In genomic region chr10:124530215-124530665, GRCh38 we compare ENCODE assay signal across 8 cellular contexts.
DNase-seq lines count a peak whose midpoint lies in the region; ATAC-seq lines count a peak whose summit lies in the region.

No MANE protein-coding gene starts in this region.

- no peaks in the 10 kb centered on the region for H3K36me3 Mint-ChIP-seq in activated CD4-positive, alpha-beta memory T cell treated with anti-CD3 and anti-CD28 coated beads for 36 hours
- no peaks in the 10 kb centered on the region for H3K36me3 Mint-ChIP-seq in memory B cell

- no peaks in the 10 kb centered on the region for H4K20me1 ChIP-seq in BLaER1

- no peaks in the 10 kb centered on the region for H3K27me3 ChIP-seq in BLaER1

- no peaks in the 10 kb centered on the region for H3K27me3 Mint-ChIP-seq in activated CD4-positive, alpha-beta memory T cell treated with anti-CD3 and anti-CD28 coated beads for 36 hours
- H3K27me3 Mint-ChIP-seq in memory B cell: no peaks in the 10 kb centered on the region

- peaks cover 65% of the 10 kb centered on the region for H3K4me1 ChIP-seq in BLaER1

- H3K9ac ChIP-seq in BLaER1: peak overlapping the region; percentile 6; the same call in 1 of the 2 replicates

- H3K36me3 ChIP-seq in BLaER1: no peaks in the 10 kb centered on the region

- peak overlapping the region; percentile 50 for H3K4me2 ChIP-seq in BLaER1

- DNase-seq in NCI-H526 treated with DMSO at 0.1 percent for 48 hours (lab: John Stamatoyannopoulos, UW) (peak; percentile 35), dermis microvascular lymphatic vessel endothelial cell (ENCODE audit: low read depth in 2 of 2) (peak; percentile 38 to 74), memory B cell (ENCODE audit: low spot score in 2 of 2) (peak; percentile 93 to 94)
- peak; percentile 91 for DNase-seq in activated CD4-positive, alpha-beta memory T cell treated with anti-CD3 and anti-CD28 coated beads for 36 hours
- DNase-seq in stimulated activated CD8-positive, alpha-beta memory T cell treated with anti-CD3 and anti-CD28 coated beads, Interleukin-15, amount 100 ng/mL, for 1 hour (ENCODE audit: low read depth): peak; percentile 72

- H3K4me1 Mint-ChIP-seq in activated CD4-positive, alpha-beta memory T cell treated with anti-CD3 and anti-CD28 coated beads for 36 hours (ENCODE audit: low read depth): peaks cover 6% of the 10 kb centered on the region
- peaks cover 28% of the 10 kb centered on the region for H3K4me1 Mint-ChIP-seq in memory B cell

- H3K4me3 Mint-ChIP-seq in activated CD4-positive, alpha-beta memory T cell treated with anti-CD3 and anti-CD28 coated beads for 36 hours: no peak overlapping the region
- H3K4me3 Mint-ChIP-seq in memory B cell: no peak overlapping the region

- H3K27ac Mint-ChIP-seq in activated CD4-positive, alpha-beta memory T cell treated with anti-CD3 and anti-CD28 coated beads for 36 hours: no peak overlapping the region
- H3K27ac Mint-ChIP-seq in memory B cell: no peak overlapping the region

- CTCF ChIA-PET in activated CD4-positive, alpha-beta memory T cell treated with anti-CD3 and anti-CD28 coated beads for 36 hours (lab: Charles Lee): interaction anchor here (0.6 to 3.6 kb wide), 25 partner anchors 9 to 386 kb away, joined by 3 to 49 read pairs (median 4); partner anchors contain the start of genes ABRAXAS2 and FAM53B

- POLR2A ChIA-PET in activated CD4-positive, alpha-beta memory T cell treated with anti-CD3 and anti-CD28 coated beads for 36 hours (lab: Charles Lee): interaction anchor here (1.1 kb wide), 1 partner anchor 218 kb away, joined by 3 read pairs; no protein-coding TSS in a partner anchor

- intact Hi-C loops in activated CD4-positive, alpha-beta memory T cell treated with anti-CD3 and anti-CD28 coated beads for 36 hours (cut with micrococcal nuclease): loop anchor here (1.0 to 10.0 kb wide), 5 partner anchors 82 to 535 kb away; no protein-coding TSS in a partner anchor

- H3K27ac ChIP-seq in BLaER1: no peak overlapping the region

- H3K9me3 ChIP-seq in BLaER1: no peaks in the 10 kb centered on the region

- H3K4me3 ChIP-seq in BLaER1: no peak overlapping the region

- H3K9me3 Mint-ChIP-seq in activated CD4-positive, alpha-beta memory T cell treated with anti-CD3 and anti-CD28 coated beads for 36 hours: no peaks in the 10 kb centered on the region
- no peaks in the 10 kb centered on the region for H3K9me3 Mint-ChIP-seq in memory B cell

- ATAC-seq in GM19023 (IDR thresholded peaks at IDR 0.05; ENCODE audit: unreplicated experiment): peak; percentile 81
- ATAC-seq in HG03139 (IDR thresholded peaks at IDR 0.05; ENCODE audit: unreplicated experiment): peak; percentile 80
- ATAC-seq in memory B cell (ENCODE audit: low read depth): peak; percentile 94

Comparison
In these comparisons a context has a peak if more than half of its experiments do, and no peak if none do; other contexts are left out.
1. DNase-seq: peak in every context shown above with its lines; median percentile 94 in memory B cell; 91 in activated CD4-positive, alpha-beta memory T cell treated with anti-CD3 and anti-CD28 coated beads for 36 hours; 72 in stimulated activated CD8-positive, alpha-beta memory T cell treated with anti-CD3 and anti-CD28 coated beads, Interleukin-15, amount 100 ng/mL, for 1 hour; 56 in dermis microvascular lymphatic vessel endothelial cell; 35 in NCI-H526 treated with DMSO at 0.1 percent for 48 hours.